Comparison of ENCODE assay signal across 8 cellular contexts in genomic region chr2:74507926-74508520, GRCh38. TPM values are rescaled to one million over a fixed set of nuclear protein-coding genes. Genes with fewer than 3 reads are reported as not detected.
A peak's percentile ranks its signal among the peaks of the same experiment; 100 is the strongest.
DNase-seq lines count a peak whose midpoint lies in the region; ATAC-seq and TF ChIP-seq lines count a peak whose summit lies in the region.

No MANE protein-coding gene starts in this region.

- intact Hi-C loops in activated B cell treated with CpG ODN at 0.5 μM for 24 hours (cut with micrococcal nuclease) = loop anchor here (1.0 to 10.0 kb wide), 10 partner anchors 8 to 327 kb away; partner anchors contain the start of genes AUP1, DOK1, HK2 and HTRA2

- H3K9me3 Mint-ChIP-seq in CD4-positive, CD25-positive, alpha-beta regulatory T cell = peaks cover 0 to 7% (median 0%) of the 10 kb centered on the region in 7 donors
- H3K9me3 Mint-ChIP-seq in activated B cell treated with CpG ODN at 0.5 μM for 24 hours = no peaks in the 10 kb centered on the region

- TF ChIP-seq CTCF in activated B cell treated with CpG ODN at 0.5 μM for 24 hours (IDR thresholded peaks at IDR 0.05) (no peak), osteoblast (IDR thresholded peaks at IDR 0.05; ENCODE audit: extremely low read depth, low read depth, low read length) (no peak)

- CTCF ChIA-PET in activated B cell treated with CpG ODN at 0.5 μM for 24 hours (lab: Charles Lee) = interaction anchor here (1.0 to 3.2 kb wide), 6 partner anchors 8 to 80 kb away, joined by 3 to 30 read pairs (median 8); partner anchors contain the start of genes CCDC142 and TTC31

- no peaks in the 10 kb centered on the region for H4K20me1 ChIP-seq in osteoblast (ENCODE audit: insufficient read depth, low read length)

- ATAC-seq in CD4-positive, CD25-positive, alpha-beta regulatory T cell (ENCODE audit: low read depth in 2 of 2) = no peak
- ATAC-seq in GM19463 (IDR thresholded peaks at IDR 0.05; ENCODE audit: unreplicated experiment) = peak; percentile 1
- peak; percentile 10 for ATAC-seq in activated B cell treated with CpG ODN at 0.5 μM for 24 hours (ENCODE audit: low read depth)

- H3K27ac Mint-ChIP-seq in CD4-positive, CD25-positive, alpha-beta regulatory T cell = peak overlapping the region; percentile 98 to 100 (median 100)
- H3K27ac Mint-ChIP-seq in activated B cell treated with CpG ODN at 0.5 μM for 24 hours = peak overlapping the region; percentile 100

- H3K4me1 Mint-ChIP-seq in CD4-positive, CD25-positive, alpha-beta regulatory T cell = peaks cover 10 to 57% (median 22%) of the 10 kb centered on the region in 4 donors
- peaks cover 47% of the 10 kb centered on the region for H3K4me1 Mint-ChIP-seq in activated B cell treated with CpG ODN at 0.5 μM for 24 hours

- H3K4me3 ChIP-seq in CD4-positive, CD25-positive, alpha-beta regulatory T cell (ENCODE audit: low read depth, low read length) = peak overlapping the region; percentile 85
- H3K4me3 ChIP-seq in osteoblast (ENCODE audit: insufficient read depth, low read length) = peak overlapping the region; percentile 99

- H3K9me3 ChIP-seq in CD4-positive, CD25-positive, alpha-beta regulatory T cell (ENCODE audit: control insufficient read depth in 2 of 2, low read length in 2 of 2) = no peaks in the 10 kb centered on the region
- H3K9me3 ChIP-seq in osteoblast (ENCODE audit: low read depth, low read length) = no peaks in the 10 kb centered on the region

- peaks cover 31% of the 10 kb centered on the region for H3K4me1 ChIP-seq in CD4-positive, CD25-positive, alpha-beta regulatory T cell (ENCODE audit: control insufficient read depth, insufficient read depth, low read length, poor library complexity, severe bottlenecking)
- peaks cover 54% of the 10 kb centered on the region for H3K4me1 ChIP-seq in osteoblast (ENCODE audit: insufficient read depth, low read length)

- H3K36me3 ChIP-seq in CD4-positive, CD25-positive, alpha-beta regulatory T cell (ENCODE audit: control insufficient read depth, insufficient read depth, low read length) = peaks cover 13% of the 10 kb centered on the region
- H3K36me3 ChIP-seq in osteoblast (ENCODE audit: insufficient read depth, low read length) = peaks cover 14% of the 10 kb centered on the region

- POLR2A ChIA-PET in activated B cell treated with CpG ODN at 0.5 μM for 24 hours (lab: Charles Lee) = interaction anchor here (0.5 to 5.6 kb wide), 17 partner anchors 8 to 317 kb away, joined by 3 to 63 read pairs (median 7); partner anchors contain the start of genes AUP1, CCDC142, DQX1 and HTRA2

- H3K27me3 ChIP-seq in CD4-positive, CD25-positive, alpha-beta regulatory T cell (ENCODE audit: control insufficient read depth, insufficient read depth, low read length) = peaks cover 9% of the 10 kb centered on the region
- peaks cover 22% of the 10 kb centered on the region for H3K27me3 ChIP-seq in osteoblast (ENCODE audit: insufficient read depth, low read length)

- H3K36me3 Mint-ChIP-seq in CD4-positive, CD25-positive, alpha-beta regulatory T cell = peaks cover 26% of the 10 kb centered on the region
- peaks cover 33% of the 10 kb centered on the region for H3K36me3 Mint-ChIP-seq in activated B cell treated with CpG ODN at 0.5 μM for 24 hours (ENCODE audit: low read depth)

- H3K4me2 ChIP-seq in osteoblast (ENCODE audit: insufficient read depth, low read length) = peak overlapping the region; percentile 94

- H3K79me2 ChIP-seq in osteoblast (ENCODE audit: insufficient read depth, low read length) = peaks cover 38% of the 10 kb centered on the region

- peaks cover 50% of the 10 kb centered on the region for H3K27me3 Mint-ChIP-seq in CD4-positive, CD25-positive, alpha-beta regulatory T cell
- peaks cover 24% of the 10 kb centered on the region for H3K27me3 Mint-ChIP-seq in activated B cell treated with CpG ODN at 0.5 μM for 24 hours

- no peak for TF ChIP-seq EP300 in Ishikawa (IDR thresholded peaks at IDR 0.05; ENCODE audit: borderline replicate concordance)

- no peak for DNase-seq in CD4-positive, CD25-positive, alpha-beta regulatory T cell
- DNase-seq in activated B cell treated with CpG ODN at 0.5 μM for 24 hours (no peak), fibroblast of peridontal ligament (ENCODE audit: extremely low read depth) (peak; percentile 62), osteoblast (ENCODE audit: insufficient read length, low spot score, missing footprints) (peak; percentile 90), T-helper 9 cell (no peak), AG08396 (ENCODE audit: low spot score) (no peak)

- no peak for TF ChIP-seq RAD21 in Ishikawa (IDR thresholded peaks at IDR 0.05; ENCODE audit: low read depth)

- peak overlapping the region; percentile 96 for H3K27ac ChIP-seq in CD4-positive, CD25-positive, alpha-beta regulatory T cell (ENCODE audit: insufficient read depth, low read length, poor library complexity, severe bottlenecking)
- peak overlapping the region; percentile 99 for H3K27ac ChIP-seq in osteoblast (ENCODE audit: low read depth, low read length)

- H3K4me3 Mint-ChIP-seq in CD4-positive, CD25-positive, alpha-beta regulatory T cell = peak overlapping the region; percentile 98 to 100 (median 100)
- peak overlapping the region; percentile 96 for H3K4me3 Mint-ChIP-seq in activated B cell treated with CpG ODN at 0.5 μM for 24 hours

- H2AFZ ChIP-seq in osteoblast (ENCODE audit: low read length) = peak overlapping the region; percentile 98

TF ChIP-seq in Ishikawa, 13 proteins besides CTCF, POLR2A, EP300 and RAD21:
- TF ChIP-seq ZBTB7A (IDR thresholded peaks at IDR 0.05; ENCODE audit: low read depth) (peak; percentile 95), TCF12 (IDR thresholded peaks at IDR 0.05; ENCODE audit: low read depth) (no peak), TEAD4 (IDR thresholded peaks at IDR 0.05) (no peak)

RNA-seq across cellular contexts. Expression of gene PCGF1, which starts 0.5 kb away (rescaled TPM):
- total RNA-seq in CD4-positive, CD25-positive, alpha-beta regulatory T cell = 17.0 TPM
- polyA plus RNA-seq in CD4-positive, CD25-positive, alpha-beta regulatory T cell = 10 to 100 TPM; 13.8 to 23.9 (median 15.6) TPM
- 29.3 and 34.7 TPM in 2 replicates for total RNA-seq in activated B cell treated with CpG ODN at 0.5 μM for 24 hours
- total RNA-seq in osteoblast = 22.4 and 26.5 TPM in 2 replicates

RNA-seq across cellular contexts. Expression of gene TLX2, which starts 6.2 kb away (rescaled TPM):
- not detected for total RNA-seq in CD4-positive, CD25-positive, alpha-beta regulatory T cell
- under 1 TPM in 2 of 4 donors, not detected in 2; 0.10 to 0.14 TPM for polyA plus RNA-seq in CD4-positive, CD25-positive, alpha-beta regulatory T cell
- total RNA-seq in activated B cell treated with CpG ODN at 0.5 μM for 24 hours (not detected in 2 replicates), osteoblast (under 0.01 and 0.36 TPM in 2 replicates)

RNA-seq across cellular contexts. Expression of gene LBX2, which starts 8.6 kb away (rescaled TPM):
- not detected for total RNA-seq in CD4-positive, CD25-positive, alpha-beta regulatory T cell
- under 1 TPM in 2 of 4 donors, not detected in 2; 0.16 to 0.40 TPM for polyA plus RNA-seq in CD4-positive, CD25-positive, alpha-beta regulatory T cell
- total RNA-seq in activated B cell treated with CpG ODN at 0.5 μM for 24 hours = 0.69 and 1.2 TPM in 2 replicates
- 4.1 and 5.4 TPM in 2 replicates for total RNA-seq in osteoblast

RNA-seq across cellular contexts. Expression of gene DQX1, which starts 18.0 kb away (rescaled TPM):
- 0.15 TPM for total RNA-seq in CD4-positive, CD25-positive, alpha-beta regulatory T cell
- not detected for polyA plus RNA-seq in CD4-positive, CD25-positive, alpha-beta regulatory T cell
- total RNA-seq in activated B cell treated with CpG ODN at 0.5 μM for 24 hours = 0.51 and 0.73 TPM in 2 replicates
- not detected in 2 replicates for total RNA-seq in osteoblast

RNA-seq across cellular contexts. Expression of gene AUP1, which starts 21.5 kb away (rescaled TPM):
- total RNA-seq in CD4-positive, CD25-positive, alpha-beta regulatory T cell = 183 TPM
- 100 to 1,000 TPM in 2 of 4 donors, 10 to 100 TPM in 2; 85.7 to 112 (median 99.7) TPM for polyA plus RNA-seq in CD4-positive, CD25-positive, alpha-beta regulatory T cell
- total RNA-seq in activated B cell treated with CpG ODN at 0.5 μM for 24 hours (167 and 177 TPM in 2 replicates), osteoblast (82.9 and 86.3 TPM in 2 replicates)

Comparison
In these comparisons a context has a peak if more than half of its experiments do, and no peak if none do; other contexts are left out.
1. ATAC-seq: peak in GM19463 (single experiment) and activated B cell treated with CpG ODN at 0.5 μM for 24 hours (single experiment); none in CD4-positive, CD25-positive, alpha-beta regulatory T cell (0 of 2).
2. DNase-seq: peak in fibroblast of peridontal ligament (single experiment) and osteoblast (single experiment); none in CD4-positive, CD25-positive, alpha-beta regulatory T cell (0 of 3), activated B cell treated with CpG ODN at 0.5 μM for 24 hours (single experiment), T-helper 9 cell (single experiment) and AG08396 (single experiment).